In genomic region chr3:29144807-29145206, GRCh38 we compare ENCODE assay signal across 12 cellular contexts.
DNase-seq lines count a peak whose midpoint lies in the region; ATAC-seq and TF ChIP-seq lines count a peak whose summit lies in the region.
"Had no signal": no experiment of that assay in that cellular context is flagged by ENCODE, and none has a peak within 500 bp of the region (broad histone marks: within the 10 kb centered on the region; RNA-seq: fewer than 3 reads in every experiment).

No MANE protein-coding gene starts in this region.

- TF ChIP-seq CTCF in astrocyte of the cerebellum (IDR thresholded peaks at IDR 0.05; ENCODE audit: low read depth, low read length, missing control alignments) (no peak), smooth muscle cell (IDR thresholded peaks at IDR 0.05; ENCODE audit: borderline replicate concordance, insufficient read depth, poor library complexity, severe bottlenecking) (no peak)

- 2% methylated on average over 4 of the region's 4 CpGs for WGBS in smooth muscle cell (ENCODE audit: low lambda C conversion rate)

- no peak for ATAC-seq in HG02759 (IDR thresholded peaks at IDR 0.05; ENCODE audit: unreplicated experiment)

- no peaks in the 10 kb centered on the region for H3K27me3 ChIP-seq in smooth muscle cell (ENCODE audit: low read depth)
- H3K27me3 ChIP-seq: breast epithelium had no signal

- peaks cover 15% of the 10 kb centered on the region for H3F3A ChIP-seq in smooth muscle cell (ENCODE audit: low read depth)

- DNase-seq in NCI-H1417 (lab: John Stamatoyannopoulos, UW): peak in 2 of 3 experiments; percentile 15 to 60
- DNase-seq in NCI-H1417 treated with DMSO at 0.1 percent for 48 hours (lab: John Stamatoyannopoulos, UW): no peak
- peak; percentile 6 for DNase-seq in astrocyte of the cerebellum (ENCODE audit: low read depth)
- DNase-seq in iris pigment epithelial cell (ENCODE audit: low read depth): peak; percentile 89
- peak; percentile 5 for DNase-seq in smooth muscle cell (lab: John Stamatoyannopoulos, UW; ENCODE audit: unreplicated experiment)
- DNase-seq in NK-92 (lab: John Stamatoyannopoulos, UW; ENCODE audit: unreplicated experiment): no peak
- no peak for DNase-seq in RKO (ENCODE audit: low spot score)
- DNase-seq: activated CD4-positive, CD25-positive, alpha-beta regulatory T cell had no signal

- in situ Hi-C loops in astrocyte of the cerebellum (cut with HindIII; ENCODE audit: low sequenced_read_pairs): no loop called here

- H3K4me3 ChIP-seq in astrocyte of the cerebellum (ENCODE audit: low read depth, low read length) (no peak overlapping the region), smooth muscle cell (no peak overlapping the region)
- H3K4me3 ChIP-seq: breast epithelium, lung had no signal

- peak overlapping the region; percentile 15 for H2AFZ ChIP-seq in smooth muscle cell (ENCODE audit: low read depth)

- peak overlapping the region; percentile 78 for H3K4me2 ChIP-seq in smooth muscle cell

- no peaks in the 10 kb centered on the region for H3K9me3 ChIP-seq in smooth muscle cell (replicated peaks; ENCODE audit: low read depth)
- H3K9me3 ChIP-seq: breast epithelium had no signal

- H3K27ac ChIP-seq in smooth muscle cell (ENCODE audit: low read depth): peak overlapping the region; percentile 35
- H3K27ac ChIP-seq: 22Rv1, breast epithelium had no signal

- H3K4me1 ChIP-seq in smooth muscle cell (ENCODE audit: low read depth): peaks cover 32% of the 10 kb centered on the region
- H3K4me1 ChIP-seq: breast epithelium had no signal

- no peaks in the 10 kb centered on the region for H3K79me2 ChIP-seq in smooth muscle cell (ENCODE audit: low read depth)

- H4K20me1 ChIP-seq in smooth muscle cell (ENCODE audit: low read depth): no peaks in the 10 kb centered on the region

- no peaks in the 10 kb centered on the region for H3K36me3 ChIP-seq in smooth muscle cell (ENCODE audit: low read depth)
- H3K36me3 ChIP-seq: breast epithelium had no signal

- H3K9ac ChIP-seq in smooth muscle cell (ENCODE audit: low read depth): no peak overlapping the region

Comparison
In these comparisons a context has a peak if more than half of its experiments do, and no peak if none do; other contexts are left out.
1. DNase-seq: peak in NCI-H1417 (2 of 3), astrocyte of the cerebellum (single experiment), iris pigment epithelial cell (single experiment) and smooth muscle cell (single experiment); none in NCI-H1417 treated with DMSO at 0.1 percent for 48 hours (single experiment), NK-92 (single experiment) and RKO (single experiment).